33 cellular contexts compared by ENCODE assay signal in genomic region chr6:130838250-130838649, GRCh38. TPM values are rescaled to one million over a fixed set of nuclear protein-coding genes. Genes with fewer than 3 reads are reported as not detected.
"Had no signal": no experiment of that assay in that cellular context is flagged by ENCODE, and none has a peak within 500 bp of the region (broad histone marks: within the 10 kb centered on the region; RNA-seq: fewer than 3 reads in every experiment).

No MANE protein-coding gene starts in this region.

- H3K27ac Mint-ChIP-seq: dendritic cell treated with granulocyte-macrophage colony-stimulating factor and Interleukin-4, amounts not matched to agents 40 ng/mL and 50 ng/mL, for 4 days; effector memory CD8-positive, alpha-beta T cell; endodermal cell; mesothelial cell of epicardium had no signal

- H3K27me3 ChIP-seq: colonic mucosa, esophagus squamous epithelium, gastrocnemius medialis, heart right ventricle, left lung had no signal

- H3K4me3 ChIP-seq: colonic mucosa, esophagus squamous epithelium, gastrocnemius medialis, heart right ventricle, left lung, lower lobe of right lung, mucosa of descending colon had no signal

- DNase-seq: colonic mucosa; cortex of kidney; effector CD8-positive, alpha-beta T cell; effector memory CD8-positive, alpha-beta T cell; endodermal cell; erythroblast; esophagus squamous epithelium; foreskin fibroblast; foreskin melanocyte; gastrocnemius medialis; glutamatergic neuron; head of caudate nucleus; heart right ventricle; hippocampal formation; left cardiac atrium; left lung; left ventricle myocardium superior; lower lobe of right lung; mesenchymal stem cell; mucosa of descending colon; naive B cell had no signal

- ATAC-seq: effector memory CD8-positive, alpha-beta T cell; esophagus mucosa; heart right ventricle; left lung; left ventricle myocardium superior; lower lobe of right lung; mucosa of descending colon had no signal

- H3K9me3 Mint-ChIP-seq: dendritic cell treated with granulocyte-macrophage colony-stimulating factor and Interleukin-4, amounts not matched to agents 40 ng/mL and 50 ng/mL, for 4 days; effector memory CD8-positive, alpha-beta T cell; endodermal cell; mesothelial cell of epicardium; naive B cell had no signal

- H3K9me3 ChIP-seq: colonic mucosa, esophagus squamous epithelium, gastrocnemius medialis, heart right ventricle, left lung, lower lobe of right lung, mucosa of descending colon had no signal

- H3K36me3 ChIP-seq: colonic mucosa, esophagus squamous epithelium, gastrocnemius medialis, left lung, lower lobe of right lung had no signal

- H3K36me3 Mint-ChIP-seq: mesothelial cell of epicardium had no signal

- H3K27me3 Mint-ChIP-seq: dendritic cell treated with granulocyte-macrophage colony-stimulating factor and Interleukin-4, amounts not matched to agents 40 ng/mL and 50 ng/mL, for 4 days; effector memory CD8-positive, alpha-beta T cell; naive B cell had no signal

- H3K27ac ChIP-seq: colonic mucosa, epithelial cell of prostate, esophagus squamous epithelium, gastrocnemius medialis, heart right ventricle, left lung, lower lobe of right lung had no signal

- H3K4me3 Mint-ChIP-seq: dendritic cell treated with granulocyte-macrophage colony-stimulating factor and Interleukin-4, amounts not matched to agents 40 ng/mL and 50 ng/mL, for 4 days; effector memory CD8-positive, alpha-beta T cell; endodermal cell; mesothelial cell of epicardium; naive B cell had no signal

- H3K4me1 Mint-ChIP-seq: mesothelial cell of epicardium, naive B cell had no signal

- H3K4me1 ChIP-seq: colonic mucosa, esophagus squamous epithelium, gastrocnemius medialis, heart right ventricle, left lung, lower lobe of right lung had no signal

RNA-seq across cellular contexts. Expression of gene SMLR1, which starts 11.0 kb away (rescaled TPM):
- total RNA-seq: colonic mucosa, dermis microvascular lymphatic vessel endothelial cell, esophagus mucosa, esophagus squamous epithelium, gastrocnemius medialis, glomerular endothelial cell, heart right ventricle, kidney epithelial cell, left cardiac atrium, left lung, left ventricle myocardium superior, lower leg skin, lower lobe of right lung, lung microvascular endothelial cell, mesenteric fat pad, mesothelial cell of epicardium, mucosa of descending colon, myocyte had no signal
- polyA plus RNA-seq: heart right ventricle, keratinocyte had no signal
